Comparison of ENCODE assay signal across 20 cellular contexts in genomic region chr20:44409132-44409600, GRCh38. TPM values are rescaled to one million over a fixed set of nuclear protein-coding genes. Genes with fewer than 3 reads are reported as not detected.
DNase-seq lines count a peak whose midpoint lies in the region; ATAC-seq and TF ChIP-seq lines count a peak whose summit lies in the region.
"Had no signal": no experiment of that assay in that cellular context is flagged by ENCODE, and none has a peak within 500 bp of the region (broad histone marks: within the 10 kb centered on the region; RNA-seq: fewer than 3 reads in every experiment).

No MANE protein-coding gene starts in this region.

- TF ChIP-seq CTCF in foreskin fibroblast (IDR thresholded peaks at IDR 0.05; ENCODE audit: low read depth, low read length) (no peak), transverse colon (IDR thresholded peaks at IDR 0.05) (no peak)

- H3K27me3 ChIP-seq in GM23248 (replicated peaks; ENCODE audit: insufficient read depth) (peaks cover 6% of the 10 kb centered on the region; the same call in 1 of the 2 replicates), adipocyte (replicated peaks; ENCODE audit: control insufficient read depth, insufficient read depth, low read length) (peaks cover 19% of the 10 kb centered on the region), transverse colon (no peaks in the 10 kb centered on the region)
- H3K27me3 ChIP-seq: ovary had no signal

- no peaks in the 10 kb centered on the region for H4K20me1 ChIP-seq in GM23248 (ENCODE audit: insufficient read depth)

- H3K9me2 ChIP-seq in GM23248 (ENCODE audit: insufficient read depth), result no peaks in the 10 kb centered on the region

- no peak for ATAC-seq in activated naive CD8-positive, alpha-beta T cell treated with anti-CD3 and anti-CD28 coated beads, Interleukin-2, amount 50 U/mL, for 24 hours
- ATAC-seq in HG02870 (IDR thresholded peaks at IDR 0.05; ENCODE audit: unreplicated experiment), result no peak
- ATAC-seq: mucosa of descending colon, WTC11 had no signal

- 52 to 73% methylated on average over 2 of the region's 2 CpGs for WGBS in GM23248 (ENCODE audit: low coverage in 1 of 2, low lambda C conversion rate in 2 of 2, missing lambda C conversion rate in 2 of 2), 2 experiments
- 79% methylated on average over 2 of the region's 2 CpGs; no CpG with 5 or more reads in 1 of the 2 donors for WGBS in transverse colon (ENCODE audit: low coverage in 1 of 2), 2 donors

- H3K4me1 Mint-ChIP-seq in activated naive CD8-positive, alpha-beta T cell treated with anti-CD3 and anti-CD28 coated beads, Interleukin-2, amount 50 U/mL, for 24 hours, result no peaks in the 10 kb centered on the region
- H3K4me1 Mint-ChIP-seq: brain, WTC11 had no signal

- H3K9me3 ChIP-seq in GM23248 (ENCODE audit: low read depth), result no peaks in the 10 kb centered on the region
- no peaks in the 10 kb centered on the region for H3K9me3 ChIP-seq in adipocyte (ENCODE audit: control insufficient read depth, low read length)
- H3K9me3 ChIP-seq in transverse colon, result no peaks in the 10 kb centered on the region
- H3K9me3 ChIP-seq: mucosa of descending colon, ovary had no signal

- H3K4me3 Mint-ChIP-seq in activated naive CD8-positive, alpha-beta T cell treated with anti-CD3 and anti-CD28 coated beads, Interleukin-2, amount 50 U/mL, for 24 hours, result no peak overlapping the region
- H3K4me3 Mint-ChIP-seq: brain; CD4-positive, alpha-beta T cell; stimulated activated naive CD8-positive, alpha-beta T cell treated with anti-CD3 and anti-CD28 coated beads, Interleukin-15, Interleukin-2, amounts not matched to agents 100 ng/mL and 50 ng/mL, for 24 hours; WTC11 had no signal

- H3K36me3 ChIP-seq in GM23248 (ENCODE audit: low read depth), result no peaks in the 10 kb centered on the region
- H3K36me3 ChIP-seq in adipocyte (ENCODE audit: control insufficient read depth, insufficient read depth, low read length, severe bottlenecking), result no peaks in the 10 kb centered on the region
- no peaks in the 10 kb centered on the region for H3K36me3 ChIP-seq in transverse colon
- H3K36me3 ChIP-seq: ovary had no signal

- TF ChIP-seq POLR2A in transverse colon (IDR thresholded peaks at IDR 0.05), result no peak

- H3K4me1 ChIP-seq in GM23248 (ENCODE audit: insufficient read depth), result peaks cover 14% of the 10 kb centered on the region
- peaks cover 22% of the 10 kb centered on the region for H3K4me1 ChIP-seq in adipocyte (ENCODE audit: control insufficient read depth, insufficient read depth, low read length)
- peaks cover 10 to 57% (median 35%) of the 10 kb centered on the region in 4 donors for H3K4me1 ChIP-seq in transverse colon

- TF ChIP-seq EP300 in transverse colon (IDR thresholded peaks at IDR 0.05; ENCODE audit: low read depth), result no peak

- H3F3A ChIP-seq in GM23248 (ENCODE audit: insufficient read depth), result 0 out of 2 replicates have a peak, but pooled peaks cover 10% of the 10 kb centered on the region

- peak overlapping the region; percentile 48 for H3K4me2 ChIP-seq in GM23248 (ENCODE audit: unreplicated experiment)

- no peaks in the 10 kb centered on the region for H3K79me2 ChIP-seq in GM23248 (ENCODE audit: insufficient read depth)

- in situ Hi-C loops in GM23248 (cut with MboI), result no loop called here
- in situ Hi-C loops in transverse colon (cut with MboI; ENCODE audit: low pct_ligation_motif_present in 1 of 4, low pct_unique_long_range_greater_than_20kb in 1 of 4, low sequenced_read_pairs in 3 of 4), result no loop called here

- H3K9me3 Mint-ChIP-seq in activated naive CD8-positive, alpha-beta T cell treated with anti-CD3 and anti-CD28 coated beads, Interleukin-2, amount 50 U/mL, for 24 hours, result peaks cover 4% of the 10 kb centered on the region
- H3K9me3 Mint-ChIP-seq: brain; CD4-positive, alpha-beta T cell; stimulated activated naive CD8-positive, alpha-beta T cell treated with anti-CD3 and anti-CD28 coated beads, Interleukin-15, Interleukin-2, amounts not matched to agents 100 ng/mL and 50 ng/mL, for 24 hours had no signal

- intact Hi-C loops in transverse colon (cut with DNase I; ENCODE audit: low total_unique reads), result no loop called here

- H3K27ac Mint-ChIP-seq in activated naive CD8-positive, alpha-beta T cell treated with anti-CD3 and anti-CD28 coated beads, Interleukin-2, amount 50 U/mL, for 24 hours, result no peak overlapping the region
- H3K27ac Mint-ChIP-seq: CD4-positive, alpha-beta T cell; stimulated activated naive CD8-positive, alpha-beta T cell treated with anti-CD3 and anti-CD28 coated beads, Interleukin-15, Interleukin-2, amounts not matched to agents 100 ng/mL and 50 ng/mL, for 24 hours; WTC11 had no signal

- DNase-seq in GM23248 (peak; percentile 91), adipocyte (ENCODE audit: low read depth) (peak; percentile 37), foreskin fibroblast (peak; percentile 5 to 45), transverse colon (no peak), C1 segment of cervical spinal cord (lab: John Stamatoyannopoulos, UW) (no peak), NCI-H1930 (lab: John Stamatoyannopoulos, UW) (no peak)
- DNase-seq in activated naive CD8-positive, alpha-beta T cell treated with anti-CD3 and anti-CD28 coated beads, Interleukin-2, amount 50 U/mL, for 24 hours, result no peak
- DNase-seq: activated gamma-delta T cell treated with Interleukin-2 at 50 U/mL for 16 hours; CD4-positive, alpha-beta T cell; kidney; mucosa of descending colon; NCI-H1694; NCI-H748 treated with DMSO at 0.1 percent for 48 hours; T-helper 1 cell had no signal

- peak overlapping the region; percentile 45 for H3K27ac ChIP-seq in GM23248
- H3K27ac ChIP-seq in transverse colon, result peak overlapping the region; percentile 77 to 91 (median 84)
- H3K27ac ChIP-seq: ovary, skin epidermis had no signal

- no peaks in the 10 kb centered on the region for H3K36me3 Mint-ChIP-seq in activated naive CD8-positive, alpha-beta T cell treated with anti-CD3 and anti-CD28 coated beads, Interleukin-2, amount 50 U/mL, for 24 hours (ENCODE audit: low read depth)
- H3K36me3 Mint-ChIP-seq: brain, WTC11 had no signal

- H2AFZ ChIP-seq in GM23248, result no peak overlapping the region

- H3K9ac ChIP-seq in GM23248 (no peak overlapping the region), adipocyte (ENCODE audit: low read length) (no peak overlapping the region)

- peaks cover 8% of the 10 kb centered on the region for H3K27me3 Mint-ChIP-seq in activated naive CD8-positive, alpha-beta T cell treated with anti-CD3 and anti-CD28 coated beads, Interleukin-2, amount 50 U/mL, for 24 hours
- H3K27me3 Mint-ChIP-seq: stimulated activated naive CD8-positive, alpha-beta T cell treated with anti-CD3 and anti-CD28 coated beads, Interleukin-15, Interleukin-2, amounts not matched to agents 100 ng/mL and 50 ng/mL, for 24 hours had no signal

- no peak overlapping the region for H3K4me3 ChIP-seq in GM23248
- no peak overlapping the region for H3K4me3 ChIP-seq in adipocyte (ENCODE audit: low read length)
- H3K4me3 ChIP-seq in foreskin fibroblast (ENCODE audit: low read depth in 1 of 2, low read length in 2 of 2), result no peak overlapping the region
- no peak overlapping the region for H3K4me3 ChIP-seq in transverse colon
- H3K4me3 ChIP-seq: mucosa of descending colon, ovary, skin epidermis had no signal

RNA-seq across cellular contexts. Expression of gene HNF4A, which starts 53.7 kb away (rescaled TPM):
- total RNA-seq in GM23248 (2014; rRNA removed; shearing (Covaris generic)), result not detected in 2 replicates
- not detected in 2 replicates for polyA plus RNA-seq in GM23248 (2016; fragmentation: Nextera tagmentation; extraction: Ambion mirVana)
- total RNA-seq in transverse colon, result 100 to 1,000 TPM; 173 to 471 (median 252) TPM
- total RNA-seq: CD4-positive, alpha-beta T cell had no signal

Comparison
In these comparisons a context has a peak if more than half of its experiments do, and no peak if none do; other contexts are left out.
1. DNase-seq: peak in GM23248 (single experiment), adipocyte (single experiment) and foreskin fibroblast (2 of 2); none in transverse colon (single experiment), activated naive CD8-positive, alpha-beta T cell treated with anti-CD3 and anti-CD28 coated beads, Interleukin-2, amount 50 U/mL, for 24 hours (single experiment), C1 segment of cervical spinal cord (0 of 14) and NCI-H1930 (0 of 2).
2. RNA of gene HNF4A, which starts 53.7 kb away (total RNA-seq): 173 to 471 TPM in transverse colon; not detected in GM23248; every median in the first group is over 100 times any median in the second.